14 cellular contexts compared by ENCODE assay signal in the genomic region with DNA sequence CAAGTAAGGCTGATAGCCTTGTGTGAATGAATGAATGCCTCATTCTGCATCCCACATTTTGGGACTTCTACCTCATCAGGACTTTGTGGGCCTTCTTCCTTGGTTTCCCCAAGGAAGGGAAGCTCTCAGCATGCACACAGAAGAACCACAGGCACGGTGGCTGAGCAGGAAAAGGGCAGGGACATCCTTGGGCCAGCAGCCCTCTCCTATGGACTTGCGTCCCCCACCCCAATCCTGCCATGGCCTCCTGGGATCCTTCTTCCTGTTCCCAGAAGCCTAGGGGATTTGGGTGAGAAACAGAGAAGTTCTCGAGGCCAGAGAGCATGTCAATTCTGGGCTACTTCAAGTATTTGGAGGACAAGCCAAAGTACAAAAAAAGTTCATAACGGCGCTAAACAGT.
"Had no signal": no experiment of that assay in that cellular context is flagged by ENCODE, and none has a peak within 500 bp of the region (broad histone marks: within the 10 kb centered on the region; RNA-seq: fewer than 3 reads in every experiment).

No MANE protein-coding gene starts in this region.

- H3K27me3 Mint-ChIP-seq: activated CD4-positive, alpha-beta T cell treated with anti-CD3 and anti-CD28 coated beads, Interleukin-2, amount 10 ng/mL, durations not matched to agents 7 days and 5 days; effector memory CD8-positive, alpha-beta T cell had no signal

- H3K9me3 Mint-ChIP-seq: activated CD4-positive, alpha-beta T cell treated with anti-CD3 and anti-CD28 coated beads, Interleukin-2, amount 10 ng/mL, durations not matched to agents 7 days and 5 days; effector memory CD8-positive, alpha-beta T cell; mesothelial cell of epicardium had no signal

- H3K9me3 ChIP-seq: gastroesophageal sphincter, psoas muscle, right lobe of liver, thyroid gland, uterus had no signal

- H3K27me3 ChIP-seq: gastroesophageal sphincter, right lobe of liver, thyroid gland, uterus had no signal

- H3K27ac ChIP-seq: epithelial cell of prostate, gastroesophageal sphincter, psoas muscle, right lobe of liver, thyroid gland, uterus had no signal

- H3K27ac Mint-ChIP-seq: activated CD4-positive, alpha-beta T cell treated with anti-CD3 and anti-CD28 coated beads, Interleukin-2, amount 10 ng/mL, durations not matched to agents 7 days and 5 days; mesothelial cell of epicardium had no signal

- H3K4me1 ChIP-seq: psoas muscle, right lobe of liver, uterus had no signal

- H3K4me1 Mint-ChIP-seq: mesothelial cell of epicardium had no signal

- H3K4me3 Mint-ChIP-seq: activated CD4-positive, alpha-beta T cell treated with anti-CD3 and anti-CD28 coated beads, Interleukin-2, amount 10 ng/mL, durations not matched to agents 7 days and 5 days; effector memory CD8-positive, alpha-beta T cell; mesothelial cell of epicardium had no signal

- ATAC-seq: effector memory CD8-positive, alpha-beta T cell; gastroesophageal sphincter; psoas muscle; right lobe of liver had no signal

- H3K4me3 ChIP-seq: gastroesophageal sphincter, psoas muscle, right lobe of liver, thyroid gland, uterus had no signal

- H3K36me3 ChIP-seq: thyroid gland, uterus had no signal

- DNase-seq: activated CD4-positive, alpha-beta T cell treated with anti-CD3 and anti-CD28 coated beads, Interleukin-2, amount 10 ng/mL, durations not matched to agents 7 days and 5 days; activated gamma-delta T cell treated with Interleukin-2 at 50 U/mL for 16 hours; caudate nucleus; cortex of kidney; effector memory CD8-positive, alpha-beta T cell; occipital lobe; psoas muscle; stimulated activated CD4-positive, alpha-beta T cell treated with anti-CD3 and anti-CD28 coated beads, Interleukin-12 subunit alpha, Interleukin-12 subunit beta, amount 100 ng/mL, for 4 hours; thyroid gland had no signal
